8 cellular contexts compared by ENCODE assay signal in genomic region chr7:94656658-94656924, GRCh38. TPM values are rescaled to one million over a fixed set of nuclear protein-coding genes. Genes with fewer than 3 reads are reported as not detected.
DNase-seq lines count a peak whose midpoint lies in the region; ATAC-seq and TF ChIP-seq lines count a peak whose summit lies in the region.

No MANE protein-coding gene starts in this region.

- H3K27ac Mint-ChIP-seq in T-helper 17 cell, result peak overlapping the region; percentile 80

- WGBS in sigmoid colon, 2 donors, result 48 to 57% methylated on average over 10 of the region's 10 CpGs

- no peak for TF ChIP-seq POLR2A in sigmoid colon (IDR thresholded peaks at IDR 0.05)

- H3K9me3 ChIP-seq in T-helper 17 cell (ENCODE audit: control insufficient read depth, low read length, poor library complexity, severe bottlenecking) (no peaks in the 10 kb centered on the region), sigmoid colon (no peaks in the 10 kb centered on the region)

- no peaks in the 10 kb centered on the region for H3K36me3 Mint-ChIP-seq in T-helper 17 cell (ENCODE audit: low read depth)

- no peak for ATAC-seq in T-helper 17 cell
- ATAC-seq in GM18861 (IDR thresholded peaks at IDR 0.05; ENCODE audit: unreplicated experiment), result no peak
- no peak for ATAC-seq in GM19467 (IDR thresholded peaks at IDR 0.05; ENCODE audit: unreplicated experiment)

- peak overlapping the region; percentile 79 for H3K4me3 Mint-ChIP-seq in T-helper 17 cell

- H3K27ac ChIP-seq in sigmoid colon, result peak overlapping the region; percentile 82 to 89 (median 86)

- H3K27me3 ChIP-seq in sigmoid colon, result no peaks in the 10 kb centered on the region

- H3K27me3 Mint-ChIP-seq in T-helper 17 cell, result peaks cover 19% of the 10 kb centered on the region

- H3K4me1 ChIP-seq in sigmoid colon, result peaks cover 0 to 29% (median 17%) of the 10 kb centered on the region in 4 donors

- peak overlapping the region; percentile 52 for H3K4me3 ChIP-seq in GM12865 (ENCODE audit: low read depth, low read length)
- H3K4me3 ChIP-seq in fibroblast of villous mesenchyme (ENCODE audit: low read depth, low read length), result peak overlapping the region; percentile 72
- peak overlapping the region; percentile 69 to 84 (median 72) for H3K4me3 ChIP-seq in sigmoid colon

- peaks cover 14% of the 10 kb centered on the region for H3K4me1 Mint-ChIP-seq in T-helper 17 cell

- intact Hi-C loops in sigmoid colon (cut with DNase I) (loop anchor here (2.0 to 10.0 kb wide), 6 partner anchors 146 to 542 kb away; partner anchors contain the start of gene PPP1R9A), head of caudate nucleus (cut with DNase I) (loop anchor here (5.0 to 10.0 kb wide), 3 partner anchors 144 to 248 kb away; partner anchors contain the start of gene PPP1R9A)

- TF ChIP-seq EP300 in sigmoid colon (IDR thresholded peaks at IDR 0.05), result no peak

- TF ChIP-seq CTCF in GM12865 (IDR thresholded peaks at IDR 0.05; ENCODE audit: insufficient read depth, low read depth, low read length, missing control alignments), result no peak
- TF ChIP-seq CTCF in fibroblast of villous mesenchyme (IDR thresholded peaks at IDR 0.05; ENCODE audit: insufficient read depth, low read depth, low read length), result no peak
- TF ChIP-seq CTCF in sigmoid colon (IDR thresholded peaks at IDR 0.05), result no peak

- H3K36me3 ChIP-seq in sigmoid colon, result no peaks in the 10 kb centered on the region

- DNase-seq in GM12865 (ENCODE audit: low read depth) (no peak), T-helper 17 cell (no peak), fibroblast of villous mesenchyme (ENCODE audit: low read depth) (no peak), sigmoid colon (no peak), HuH-7.5 (ENCODE audit: low spot score) (no peak), head of caudate nucleus (no peak)

RNA-seq across cellular contexts. Expression of gene SGCE, which starts 0.7 kb away (rescaled TPM):
- total RNA-seq in T-helper 17 cell, result under 1 TPM in 1 of 2 donors, not detected in 1; 0.65 TPM
- total RNA-seq in fibroblast of villous mesenchyme, result 43.5 and 92.8 TPM in 2 replicates
- 100 to 1,000 TPM; 135 to 244 (median 196) TPM for total RNA-seq in sigmoid colon
- 10 to 100 TPM in 1 of 3 donors, 1 to 10 TPM in 2; 2.8 to 14.4 (median 7.8) TPM for polyA plus RNA-seq in sigmoid colon

Comparison
In these comparisons a context has a peak if more than half of its experiments do, and no peak if none do; other contexts are left out.
1. RNA of gene SGCE, which starts 0.7 kb away (total RNA-seq): 135 to 244 TPM in sigmoid colon and 43.5 to 92.8 TPM in fibroblast of villous mesenchyme; 0.65 TPM in T-helper 17 cell; every median in the first group is over 10 times any median in the second.
2. Peak in every context shown above with its lines, with median percentiles within 50 percentile points of each other: H3K4me3 ChIP-seq.